15 cellular contexts compared by ENCODE assay signal in the genomic region with DNA sequence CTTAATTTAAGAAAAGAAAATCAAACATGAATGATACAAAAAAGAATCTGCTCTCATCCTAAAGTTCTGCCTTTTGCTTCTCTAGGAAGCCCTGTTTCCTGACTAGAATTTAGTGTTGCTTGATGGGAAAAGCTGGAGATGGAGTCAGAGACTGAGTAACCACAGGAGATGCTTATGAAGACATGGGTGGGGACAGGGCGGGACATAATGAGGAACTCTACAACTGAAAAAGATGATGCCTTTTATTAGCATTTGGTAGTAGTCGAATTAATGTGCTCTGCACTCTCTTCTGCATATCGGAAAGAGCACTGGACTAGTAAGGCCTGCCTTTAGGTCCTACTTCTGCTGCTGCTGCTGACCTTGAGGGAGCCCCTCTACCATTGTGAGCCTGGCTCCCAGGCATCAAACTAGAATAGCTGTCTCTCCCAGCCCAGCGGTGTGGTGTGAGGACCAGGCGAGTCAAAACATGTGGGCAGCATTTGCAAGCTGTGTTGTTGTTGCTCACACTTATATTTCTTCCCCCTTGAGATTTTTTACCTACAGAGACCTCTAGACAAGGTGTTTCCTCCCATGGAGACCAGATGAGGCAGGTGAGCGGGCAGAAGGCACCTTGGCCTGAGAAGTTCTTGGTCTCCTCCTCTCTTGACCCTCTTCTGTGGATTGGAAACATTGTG.
A peak's percentile ranks its signal among the peaks of the same experiment; 100 is the strongest.
DNase-seq lines count a peak whose midpoint lies in the region; ATAC-seq, FAIRE-seq and TF ChIP-seq lines count a peak whose summit lies in the region.
"Had no signal": no experiment of that assay in that cellular context is flagged by ENCODE, and none has a peak within 500 bp of the region (broad histone marks: within the 10 kb centered on the region; RNA-seq: fewer than 3 reads in every experiment).

No MANE protein-coding gene starts in this region.

- no peaks in the 10 kb centered on the region for H3K9me3 ChIP-seq in BLaER1 treated with 17β-estradiol and CSF1 and Interleukin-3, amounts not matched to agents 10 nM and 100 nM (replicated peaks in 1 of 11)
- no peaks in the 10 kb centered on the region for H3K9me3 ChIP-seq in Loucy (ENCODE audit: insufficient read depth, low read depth, low read length)
- H3K9me3 ChIP-seq: MG63, mucosa of descending colon had no signal

- no peaks in the 10 kb centered on the region for H3F3A ChIP-seq in Loucy (ENCODE audit: low read depth)

- no peak for FAIRE-seq in bronchial epithelial cell (lab: Jason Lieb, UNC)
- FAIRE-seq: small intestine had no signal

- H3K9me3 Mint-ChIP-seq in nephron = no peaks in the 10 kb centered on the region

- no peak overlapping the region for H3K4me3 ChIP-seq in BLaER1 treated with 17β-estradiol and CSF1 and Interleukin-3, amounts not matched to agents 10 nM and 100 nM
- H3K4me3 ChIP-seq in Loucy (ENCODE audit: low read length, poor library complexity, severe bottlenecking) (peak overlapping the region; percentile 35), bronchial epithelial cell (ENCODE audit: low read depth, low read length) (no peak overlapping the region)
- H3K4me3 ChIP-seq: MG63, mucosa of descending colon had no signal

- peaks cover 0 to 73% (median 3%) of the 10 kb centered on the region in 11 experiments; a peak in 7 of 22 replicates for H4K20me1 ChIP-seq in BLaER1 treated with 17β-estradiol and CSF1 and Interleukin-3, amounts not matched to agents 10 nM and 100 nM
- no peaks in the 10 kb centered on the region for H4K20me1 ChIP-seq in Loucy (ENCODE audit: insufficient read depth, low read length, poor library complexity, severe bottlenecking)

- peaks cover 57% of the 10 kb centered on the region for H3K79me2 ChIP-seq in Loucy (ENCODE audit: insufficient read depth, low read length)

- H3K36me3 ChIP-seq in BLaER1 treated with 17β-estradiol and CSF1 and Interleukin-3, amounts not matched to agents 10 nM and 100 nM = peaks cover 0 to 15% (median 0%) of the 10 kb centered on the region in 11 experiments; a peak in 5 of 22 replicates
- H3K36me3 ChIP-seq in Loucy (ENCODE audit: insufficient read depth, low read length) = no peaks in the 10 kb centered on the region
- peaks cover 1% of the 10 kb centered on the region for H3K36me3 ChIP-seq in bronchial epithelial cell (ENCODE audit: control insufficient read depth, insufficient read depth, low read length)
- H3K36me3 ChIP-seq: MG63, WERI-Rb-1 had no signal

- DNase-seq in bronchial epithelial cell (ENCODE audit: low read depth) (peak; percentile 52), DMS53 treated with DMSO at 0.1 percent for 48 hours (lab: John Stamatoyannopoulos, UW; ENCODE audit: unreplicated experiment) (no peak), Right ventricle myocardium superior (no peak)
- DNase-seq: activated effector memory CD4-positive, alpha-beta T cell treated with Interleukin-2 at 50 U/mL for 16 hours; MG63; NCI-H226; WERI-Rb-1 had no signal

- no peaks in the 10 kb centered on the region for H3K36me3 Mint-ChIP-seq in nephron (ENCODE audit: low read depth)

- H3K27me3 ChIP-seq in BLaER1 treated with 17β-estradiol and CSF1 and Interleukin-3, amounts not matched to agents 10 nM and 100 nM = no peaks in the 10 kb centered on the region
- H3K27me3 ChIP-seq in Loucy (ENCODE audit: insufficient read depth, low read length, poor library complexity, severe bottlenecking) (no peaks in the 10 kb centered on the region), bronchial epithelial cell (ENCODE audit: control insufficient read depth, insufficient read depth, low read length) (no peaks in the 10 kb centered on the region)
- H3K27me3 ChIP-seq: MG63 had no signal

- peak overlapping the region in 6 of 11 experiments; percentile 25 to 89 (median 74); a peak in 11 of 22 replicates for H3K4me2 ChIP-seq in BLaER1 treated with 17β-estradiol and CSF1 and Interleukin-3, amounts not matched to agents 10 nM and 100 nM
- peak overlapping the region; percentile 73 for H3K4me2 ChIP-seq in Loucy (ENCODE audit: low read depth, low read length, poor library complexity, severe bottlenecking)

- peaks cover 8 to 76% (median 43%) of the 10 kb centered on the region in 10 experiments; a peak in 16 of 20 replicates for H3K4me1 ChIP-seq in BLaER1 treated with 17β-estradiol and CSF1 and Interleukin-3, amounts not matched to agents 10 nM and 100 nM
- peaks cover 64% of the 10 kb centered on the region for H3K4me1 ChIP-seq in Loucy (ENCODE audit: insufficient read depth, low read length, poor library complexity, severe bottlenecking)

- no peak overlapping the region for H2AFZ ChIP-seq in Loucy (ENCODE audit: low read length)

- H3K27ac ChIP-seq in BLaER1 treated with 17β-estradiol and CSF1 and Interleukin-3, amounts not matched to agents 10 nM and 100 nM = peak overlapping the region in 8 of 11 experiments; percentile 13 to 94 (median 67); a peak in 12 of 22 replicates
- H3K27ac ChIP-seq: WERI-Rb-1 had no signal

- intact Hi-C loops in Right ventricle myocardium superior (cut with DNase I) = no loop called here

- H3K4me3 Mint-ChIP-seq in nephron = peak overlapping the region in 1 of 3 experiments; percentile 8
- H3K4me3 Mint-ChIP-seq: B cell had no signal

- peak overlapping the region in 5 of 11 experiments; percentile 27 to 79 (median 67); a peak in 8 of 22 replicates for H3K9ac ChIP-seq in BLaER1 treated with 17β-estradiol and CSF1 and Interleukin-3, amounts not matched to agents 10 nM and 100 nM
- peak overlapping the region; percentile 54 for H3K9ac ChIP-seq in Loucy (ENCODE audit: low read depth, low read length, poor library complexity, severe bottlenecking)

- H3K27ac Mint-ChIP-seq in nephron = peak overlapping the region; percentile 27 to 78 (median 76)
- H3K27ac Mint-ChIP-seq: B cell had no signal

- H3K27me3 Mint-ChIP-seq in nephron (ENCODE audit: low read depth) = no peaks in the 10 kb centered on the region
- H3K27me3 Mint-ChIP-seq: B cell had no signal

- H3K4me1 Mint-ChIP-seq in nephron = peaks cover 44% of the 10 kb centered on the region

- no peaks in the 10 kb centered on the region for H3K9me2 ChIP-seq in Loucy (replicated peaks; ENCODE audit: low read depth, low read length)

- TF ChIP-seq CTCF in Loucy (conservative IDR thresholded peaks at IDR 0.05; ENCODE audit: low read length) (no peak), bronchial epithelial cell (IDR thresholded peaks at IDR 0.05; ENCODE audit: insufficient read depth, low read length, severe bottlenecking) (no peak), nephron (IDR thresholded peaks at IDR 0.05; ENCODE audit: unreplicated experiment in 3 of 3) (no peak)

- ATAC-seq in GM21526 (IDR thresholded peaks at IDR 0.05; ENCODE audit: low FRiP score, unreplicated experiment) (no peak), HG02588 (IDR thresholded peaks at IDR 0.05; ENCODE audit: unreplicated experiment) (no peak), Right ventricle myocardium superior (ENCODE audit: poor library complexity) (no peak)
